ENCODE assay signal across 1 cellular context in the genomic region with DNA sequence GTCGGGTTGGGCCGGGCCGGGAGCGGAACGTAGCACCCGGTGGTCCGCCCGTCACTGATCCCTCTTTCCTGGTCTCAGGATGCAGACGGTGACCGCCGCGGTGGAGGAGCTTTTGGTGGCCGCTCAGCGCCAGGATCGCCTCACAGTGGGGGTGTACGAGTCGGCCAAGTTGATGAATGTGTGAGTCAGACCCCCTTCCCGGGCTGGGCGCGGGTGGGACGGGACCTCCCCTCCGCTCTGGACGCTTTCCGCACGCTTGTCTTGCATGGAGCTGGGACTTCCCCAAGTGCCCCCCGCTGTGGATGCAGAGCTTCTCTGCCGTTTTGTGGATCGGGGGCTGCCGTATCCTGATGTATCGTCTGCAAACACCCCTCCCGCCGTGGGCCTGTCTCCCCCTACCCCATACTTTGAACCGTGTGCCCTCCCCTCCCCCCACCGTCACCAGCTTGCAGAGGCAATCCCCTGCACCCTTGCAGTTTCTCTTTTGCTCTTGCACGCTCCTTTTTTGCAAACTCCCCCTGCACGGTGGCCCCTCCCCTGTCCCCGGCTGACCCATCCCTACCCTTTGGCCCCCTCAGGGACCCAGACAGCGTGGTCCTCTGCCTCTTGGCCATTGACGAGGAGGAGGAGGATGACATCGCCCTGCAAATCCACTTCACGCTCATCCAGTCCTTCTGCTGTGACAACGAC.
A peak's percentile ranks its signal among the peaks of the same experiment; 100 is the strongest.
TF ChIP-seq lines count a peak whose summit lies in the region.

No MANE protein-coding gene starts in this region.

TF ChIP-seq in HEK293, 187 proteins besides CTCF, POLR2A, EP300 and RAD21 (continued from another document):
- TF ChIP-seq, protein P1, sequence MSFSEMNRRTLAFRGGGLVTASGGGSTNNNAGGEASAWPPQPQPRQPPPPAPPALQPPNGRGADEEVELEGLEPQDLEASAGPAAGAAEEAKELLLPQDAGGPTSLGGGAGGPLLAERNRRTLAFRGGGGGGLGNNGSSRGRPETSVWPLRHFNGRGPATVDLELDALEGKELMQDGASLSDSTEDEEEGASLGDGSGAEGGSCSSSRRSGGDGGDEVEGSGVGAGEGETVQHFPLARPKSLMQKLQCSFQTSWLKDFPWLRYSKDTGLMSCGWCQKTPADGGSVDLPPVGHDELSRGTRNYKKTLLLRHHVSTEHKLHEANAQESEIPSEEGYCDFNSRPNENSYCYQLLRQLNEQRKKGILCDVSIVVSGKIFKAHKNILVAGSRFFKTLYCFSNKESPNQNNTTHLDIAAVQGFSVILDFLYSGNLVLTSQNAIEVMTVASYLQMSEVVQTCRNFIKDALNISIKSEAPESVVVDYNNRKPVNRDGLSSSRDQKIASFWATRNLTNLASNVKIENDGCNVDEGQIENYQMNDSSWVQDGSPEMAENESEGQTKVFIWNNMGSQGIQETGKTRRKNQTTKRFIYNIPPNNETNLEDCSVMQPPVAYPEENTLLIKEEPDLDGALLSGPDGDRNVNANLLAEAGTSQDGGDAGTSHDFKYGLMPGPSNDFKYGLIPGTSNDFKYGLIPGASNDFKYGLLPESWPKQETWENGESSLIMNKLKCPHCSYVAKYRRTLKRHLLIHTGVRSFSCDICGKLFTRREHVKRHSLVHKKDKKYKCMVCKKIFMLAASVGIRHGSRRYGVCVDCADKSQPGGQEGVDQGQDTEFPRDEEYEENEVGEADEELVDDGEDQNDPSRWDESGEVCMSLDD (tag by site-specific recombination; IDR thresholded peaks at IDR 0.05) = no peak; the same call in none of the 2 replicates
- TF ChIP-seq, protein P2, sequence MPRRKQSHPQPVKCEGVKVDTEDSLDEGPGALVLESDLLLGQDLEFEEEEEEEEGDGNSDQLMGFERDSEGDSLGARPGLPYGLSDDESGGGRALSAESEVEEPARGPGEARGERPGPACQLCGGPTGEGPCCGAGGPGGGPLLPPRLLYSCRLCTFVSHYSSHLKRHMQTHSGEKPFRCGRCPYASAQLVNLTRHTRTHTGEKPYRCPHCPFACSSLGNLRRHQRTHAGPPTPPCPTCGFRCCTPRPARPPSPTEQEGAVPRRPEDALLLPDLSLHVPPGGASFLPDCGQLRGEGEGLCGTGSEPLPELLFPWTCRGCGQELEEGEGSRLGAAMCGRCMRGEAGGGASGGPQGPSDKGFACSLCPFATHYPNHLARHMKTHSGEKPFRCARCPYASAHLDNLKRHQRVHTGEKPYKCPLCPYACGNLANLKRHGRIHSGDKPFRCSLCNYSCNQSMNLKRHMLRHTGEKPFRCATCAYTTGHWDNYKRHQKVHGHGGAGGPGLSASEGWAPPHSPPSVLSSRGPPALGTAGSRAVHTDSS (tag by site-specific recombination; IDR thresholded peaks at IDR 0.05) = 0 out of 2 replicates have a peak, but pooled peaks have one; percentile 45
- TF ChIP-seq, protein P3, sequence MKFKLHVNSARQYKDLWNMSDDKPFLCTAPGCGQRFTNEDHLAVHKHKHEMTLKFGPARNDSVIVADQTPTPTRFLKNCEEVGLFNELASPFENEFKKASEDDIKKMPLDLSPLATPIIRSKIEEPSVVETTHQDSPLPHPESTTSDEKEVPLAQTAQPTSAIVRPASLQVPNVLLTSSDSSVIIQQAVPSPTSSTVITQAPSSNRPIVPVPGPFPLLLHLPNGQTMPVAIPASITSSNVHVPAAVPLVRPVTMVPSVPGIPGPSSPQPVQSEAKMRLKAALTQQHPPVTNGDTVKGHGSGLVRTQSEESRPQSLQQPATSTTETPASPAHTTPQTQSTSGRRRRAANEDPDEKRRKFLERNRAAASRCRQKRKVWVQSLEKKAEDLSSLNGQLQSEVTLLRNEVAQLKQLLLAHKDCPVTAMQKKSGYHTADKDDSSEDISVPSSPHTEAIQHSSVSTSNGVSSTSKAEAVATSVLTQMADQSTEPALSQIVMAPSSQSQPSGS (tag by site-specific recombination; IDR thresholded peaks at IDR 0.05; ENCODE audit: low read depth) = no peak
- TF ChIP-seq PRDM1 (tag by site-specific recombination; IDR thresholded peaks at IDR 0.05) = peak; percentile 24; the same call in 1 of the 2 replicates
- TF ChIP-seq ZBTB17 (tag by site-specific recombination; IDR thresholded peaks at IDR 0.05) = no peak
- TF ChIP-seq ZNF202 (tag by site-specific recombination; IDR thresholded peaks at IDR 0.05; ENCODE audit: borderline replicate concordance) = no peak
- TF ChIP-seq ZNF19 (tag by site-specific recombination; IDR thresholded peaks at IDR 0.05; ENCODE audit: low read depth) = no peak
- TF ChIP-seq BCL11A (tag by site-specific recombination; IDR thresholded peaks at IDR 0.05; ENCODE audit: low read depth) = no peak
- TF ChIP-seq ZNF658 (tag by site-specific recombination; IDR thresholded peaks at IDR 0.05) = no peak
- TF ChIP-seq, protein P4, sequence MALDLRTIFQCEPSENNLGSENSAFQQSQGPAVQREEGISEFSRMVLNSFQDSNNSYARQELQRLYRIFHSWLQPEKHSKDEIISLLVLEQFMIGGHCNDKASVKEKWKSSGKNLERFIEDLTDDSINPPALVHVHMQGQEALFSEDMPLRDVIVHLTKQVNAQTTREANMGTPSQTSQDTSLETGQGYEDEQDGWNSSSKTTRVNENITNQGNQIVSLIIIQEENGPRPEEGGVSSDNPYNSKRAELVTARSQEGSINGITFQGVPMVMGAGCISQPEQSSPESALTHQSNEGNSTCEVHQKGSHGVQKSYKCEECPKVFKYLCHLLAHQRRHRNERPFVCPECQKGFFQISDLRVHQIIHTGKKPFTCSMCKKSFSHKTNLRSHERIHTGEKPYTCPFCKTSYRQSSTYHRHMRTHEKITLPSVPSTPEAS (tag by site-specific recombination; IDR thresholded peaks at IDR 0.05) = no peak
- TF ChIP-seq ZNF184 (tag by site-specific recombination; IDR thresholded peaks at IDR 0.05) = no peak
- no peak for TF ChIP-seq ZNF169 (tag by site-specific recombination; IDR thresholded peaks at IDR 0.05)
- no peak; the same call in 1 of the 2 replicates for TF ChIP-seq IKZF3 (tag by site-specific recombination; IDR thresholded peaks at IDR 0.05)
